In the genomic region with DNA sequence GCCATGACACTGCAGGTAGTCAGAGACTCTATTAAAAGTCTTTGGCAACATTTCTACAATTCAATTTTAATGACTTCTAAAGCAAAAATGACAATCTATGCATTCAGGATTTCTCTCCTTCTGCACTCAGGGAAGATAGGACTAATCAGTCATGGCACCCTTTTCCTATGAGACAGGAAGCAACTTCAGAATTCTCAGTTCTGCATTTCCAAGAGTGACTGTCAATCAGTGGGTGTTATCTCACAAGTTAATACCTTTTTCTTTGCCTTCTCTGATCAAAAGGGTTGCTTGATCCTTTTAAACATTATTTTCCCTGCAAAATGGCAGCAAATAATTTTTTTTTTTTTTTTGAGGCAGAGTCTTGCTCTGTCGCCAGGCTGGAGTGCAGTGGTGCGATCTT, we compare ENCODE assay signal across 24 cellular contexts.
"Had no signal": no experiment of that assay in that cellular context is flagged by ENCODE, and none has a peak within 500 bp of the region (broad histone marks: within the 10 kb centered on the region; RNA-seq: fewer than 3 reads in every experiment).

No MANE protein-coding gene starts in this region.

- ATAC-seq: activated CD8-positive, alpha-beta memory T cell treated with anti-CD3 and anti-CD28 coated beads, Interleukin-2, amount 10 ng/mL, durations not matched to agents 7 days and 5 days; activated CD8-positive, alpha-beta T cell treated with anti-CD3 and anti-CD28 coated beads for 36 hours; body of pancreas; gastroesophageal sphincter; left cardiac atrium; right cardiac atrium; upper lobe of right lung had no signal

- H3K4me3 Mint-ChIP-seq: activated CD4-positive, alpha-beta T cell treated with anti-CD3 and anti-CD28 coated beads, Interleukin-2, amount 10 ng/mL, durations not matched to agents 7 days and 5 days; activated CD8-positive, alpha-beta memory T cell treated with anti-CD3 and anti-CD28 coated beads, Interleukin-2, amount 10 ng/mL, durations not matched to agents 7 days and 5 days; activated CD8-positive, alpha-beta T cell treated with anti-CD3 and anti-CD28 coated beads for 36 hours; activated naive CD4-positive, alpha-beta T cell treated with anti-CD3 and anti-CD28 coated beads, Interleukin-2, amount 50 U/mL, for 24 hours; endodermal cell; nephron progenitor cell; stimulated activated naive CD8-positive, alpha-beta T cell treated with anti-CD3 and anti-CD28 coated beads, Interleukin-15, Interleukin-2, amounts not matched to agents 100 ng/mL and 50 ng/mL, for 24 hours had no signal

- H3K9ac ChIP-seq: parathyroid adenoma had no signal

- H3K27ac ChIP-seq: body of pancreas, cardiac muscle cell, gastroesophageal sphincter, thyroid gland, upper lobe of right lung had no signal

- H3K36me3 ChIP-seq: gastroesophageal sphincter, thyroid gland, upper lobe of right lung had no signal

- H2AFZ ChIP-seq: parathyroid adenoma had no signal

- H3K4me1 ChIP-seq: body of pancreas, gastroesophageal sphincter, thyroid gland, upper lobe of right lung had no signal

- H3K27me3 Mint-ChIP-seq: activated CD4-positive, alpha-beta T cell treated with anti-CD3 and anti-CD28 coated beads, Interleukin-2, amount 10 ng/mL, durations not matched to agents 7 days and 5 days; activated CD8-positive, alpha-beta memory T cell treated with anti-CD3 and anti-CD28 coated beads, Interleukin-2, amount 10 ng/mL, durations not matched to agents 7 days and 5 days; activated CD8-positive, alpha-beta T cell treated with anti-CD3 and anti-CD28 coated beads for 36 hours; activated naive CD4-positive, alpha-beta T cell treated with anti-CD3 and anti-CD28 coated beads, Interleukin-2, amount 50 U/mL, for 24 hours; stimulated activated naive CD8-positive, alpha-beta T cell treated with anti-CD3 and anti-CD28 coated beads, Interleukin-15, Interleukin-2, amounts not matched to agents 100 ng/mL and 50 ng/mL, for 24 hours had no signal

- DNase-seq: activated CD4-positive, alpha-beta T cell treated with anti-CD3 and anti-CD28 coated beads, Interleukin-2, amount 10 ng/mL, durations not matched to agents 7 days and 5 days; activated CD8-positive, alpha-beta memory T cell treated with anti-CD3 and anti-CD28 coated beads, Interleukin-2, amount 10 ng/mL, durations not matched to agents 7 days and 5 days; activated CD8-positive, alpha-beta T cell treated with anti-CD3 and anti-CD28 coated beads for 36 hours; activated gamma-delta T cell; activated T-cell treated with anti-CD3 and anti-CD28 coated beads for 4 hours; anterior cingulate cortex; body of pancreas; cortex of kidney; endodermal cell; head of caudate nucleus; hypothalamus; left cardiac atrium; nephron progenitor cell; right cardiac atrium; stimulated activated CD4-positive, alpha-beta T cell treated with anti-CD3 and anti-CD28 coated beads, Interleukin-4, amount 100 ng/mL, for 24 hours; substantia nigra; thyroid gland; upper lobe of right lung had no signal

- H3K79me2 ChIP-seq: parathyroid adenoma had no signal

- H3K4me3 ChIP-seq: body of pancreas, cardiac muscle cell, gastroesophageal sphincter, thyroid gland, upper lobe of right lung had no signal

- H3K27ac Mint-ChIP-seq: activated CD4-positive, alpha-beta T cell treated with anti-CD3 and anti-CD28 coated beads, Interleukin-2, amount 10 ng/mL, durations not matched to agents 7 days and 5 days; activated CD8-positive, alpha-beta memory T cell treated with anti-CD3 and anti-CD28 coated beads, Interleukin-2, amount 10 ng/mL, durations not matched to agents 7 days and 5 days; activated CD8-positive, alpha-beta T cell treated with anti-CD3 and anti-CD28 coated beads for 36 hours; activated naive CD4-positive, alpha-beta T cell treated with anti-CD3 and anti-CD28 coated beads, Interleukin-2, amount 50 U/mL, for 24 hours; endodermal cell; nephron progenitor cell; stimulated activated naive CD8-positive, alpha-beta T cell treated with anti-CD3 and anti-CD28 coated beads, Interleukin-15, Interleukin-2, amounts not matched to agents 100 ng/mL and 50 ng/mL, for 24 hours had no signal

- H3K9me3 ChIP-seq: body of pancreas, gastroesophageal sphincter, thyroid gland, upper lobe of right lung had no signal

- H3K9me3 Mint-ChIP-seq: activated CD4-positive, alpha-beta T cell treated with anti-CD3 and anti-CD28 coated beads, Interleukin-2, amount 10 ng/mL, durations not matched to agents 7 days and 5 days; activated CD8-positive, alpha-beta T cell treated with anti-CD3 and anti-CD28 coated beads for 36 hours; activated naive CD4-positive, alpha-beta T cell treated with anti-CD3 and anti-CD28 coated beads, Interleukin-2, amount 50 U/mL, for 24 hours; endodermal cell; nephron progenitor cell; stimulated activated naive CD8-positive, alpha-beta T cell treated with anti-CD3 and anti-CD28 coated beads, Interleukin-15, Interleukin-2, amounts not matched to agents 100 ng/mL and 50 ng/mL, for 24 hours had no signal

- H3K27me3 ChIP-seq: body of pancreas, cardiac muscle cell, gastroesophageal sphincter, thyroid gland, upper lobe of right lung had no signal

- FAIRE-seq: islet of Langerhans had no signal

- H3K4me1 Mint-ChIP-seq: nephron progenitor cell had no signal
